Comparison of ENCODE assay signal across 7 cellular contexts in the genomic region with DNA sequence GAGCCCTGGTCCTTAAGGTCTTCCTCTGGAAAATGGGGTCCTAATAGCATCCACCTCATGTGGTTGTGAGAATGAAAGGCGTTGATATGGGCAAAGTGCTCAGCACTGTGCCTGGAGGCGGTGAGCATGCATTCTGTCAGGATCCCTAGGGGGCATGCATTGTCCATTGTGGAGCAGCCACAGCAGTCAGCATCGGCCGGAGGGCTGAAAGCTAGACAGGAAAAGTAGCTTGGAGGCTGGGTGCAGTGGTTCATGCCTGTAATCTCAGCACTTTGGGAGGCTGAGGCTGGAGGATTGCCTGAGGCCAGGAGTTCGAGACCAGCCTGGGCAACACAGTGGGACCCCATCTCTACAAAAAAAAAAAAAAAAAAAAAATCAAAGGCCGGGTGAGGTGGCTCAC.
DNase-seq lines count a peak whose midpoint lies in the region; ATAC-seq and TF ChIP-seq lines count a peak whose summit lies in the region.

No MANE protein-coding gene starts in this region.

- no peak overlapping the region for H3K4me3 ChIP-seq in astrocyte of the cerebellum (ENCODE audit: low read depth, low read length)

- ATAC-seq in HG03469 (IDR thresholded peaks at IDR 0.05; ENCODE audit: unreplicated experiment) (no peak), GM21723 (IDR thresholded peaks at IDR 0.05; ENCODE audit: unreplicated experiment) (no peak)

- TF ChIP-seq CTCF in astrocyte of the cerebellum (IDR thresholded peaks at IDR 0.05; ENCODE audit: low read depth, low read length, missing control alignments): peak; percentile 36

- in situ Hi-C loops in astrocyte of the cerebellum (cut with HindIII; ENCODE audit: low sequenced_read_pairs): no loop called here

- peak; percentile 35 for DNase-seq in GF-D8 (lab: John Stamatoyannopoulos, UW)
- DNase-seq in KG1 (lab: John Stamatoyannopoulos, UW): peak; percentile 2
- no peak for DNase-seq in astrocyte of the cerebellum (ENCODE audit: low read depth)
- peak; percentile 78 to 80 for DNase-seq in lung microvascular endothelial cell (ENCODE audit: low read depth in 2 of 2)
- DNase-seq in NCI-H510A (lab: John Stamatoyannopoulos, UW): no peak

Comparison
In these comparisons a context has a peak if more than half of its experiments do, and no peak if none do; other contexts are left out.
1. DNase-seq: peak in GF-D8 (single experiment), KG1 (single experiment) and lung microvascular endothelial cell (2 of 2); none in astrocyte of the cerebellum (single experiment) and NCI-H510A (single experiment).